ENCODE assay signal across 1 cellular context in genomic region chr16:66549284-66550131, GRCh38.
TF ChIP-seq lines count a peak whose summit lies in the region.

Gene TK2, minus strand, starts transcription at chr16:66550122. Its CDS starts 61 bp downstream, at chr16:66550061.

TF ChIP-seq in K562, 482 proteins besides CTCF, POLR2A, EP300 and RAD21 (continued from another document and continues in another):
- TF ChIP-seq UBTF (IDR thresholded peaks at IDR 0.05; ENCODE audit: borderline replicate concordance in 1 of 2, low read depth in 2 of 2, low read length in 2 of 2) (peak; percentile 76 to 91; a peak in 3 of 4 replicates), KLF1 (tag; IDR thresholded peaks at IDR 0.05) (no peak), HOXB6 (CRISPR knock-in tag; IDR thresholded peaks at IDR 0.05; ENCODE audit: borderline replicate concordance) (no peak), HNRNPUL1 (IDR thresholded peaks at IDR 0.05; ENCODE audit: low read length) (no peak), MED1 (CRISPR knock-in tag; IDR thresholded peaks at IDR 0.05; ENCODE audit: borderline replicate concordance) (no peak), ZBTB1 (CRISPR knock-in tag; IDR thresholded peaks at IDR 0.05; ENCODE audit: borderline replicate concordance, low read depth) (peak; percentile 53; the same call in 1 of the 2 replicates), E2F4 (CRISPR knock-in tag; IDR thresholded peaks at IDR 0.05; ENCODE audit: low read depth) (no peak), SPI1 (IDR thresholded peaks at IDR 0.05; ENCODE audit: borderline replicate concordance, low read depth, low read length) (no peak), ZNF212 (CRISPR knock-in tag; IDR thresholded peaks at IDR 0.05) (no peak), GATA2 (CRISPR knock-in tag; IDR thresholded peaks at IDR 0.05) (no peak), JUNB (CRISPR knock-in tag; conservative IDR thresholded peaks at IDR 0.05) (no peak), ZNF395 (CRISPR knock-in tag; IDR thresholded peaks at IDR 0.05) (peak; percentile 50; the same call in 1 of the 2 replicates), XRCC3 (IDR thresholded peaks at IDR 0.05) (no peak), HDAC1 (IDR thresholded peaks at IDR 0.05) (no peak), ZNF766 (CRISPR knock-in tag; conservative IDR thresholded peaks at IDR 0.05) (0 out of 2 replicates have a peak, but pooled peaks have one; percentile 59), ELF2 (CRISPR knock-in tag; IDR thresholded peaks at IDR 0.05) (no peak), SRSF9 (IDR thresholded peaks at IDR 0.05; ENCODE audit: borderline replicate concordance, low read depth, low read length) (no peak), KDM2B (CRISPR knock-in tag; IDR thresholded peaks at IDR 0.05) (peak; percentile 37; the same call in 1 of the 2 replicates), PCBP1 (IDR thresholded peaks at IDR 0.05; ENCODE audit: low read depth, low read length, poor library complexity, severe bottlenecking) (peak; percentile 66), RERE (CRISPR knock-in tag; IDR thresholded peaks at IDR 0.05; ENCODE audit: borderline replicate concordance) (peak; percentile 90; the same call in 1 of the 2 replicates), MAFG (tag; conservative IDR thresholded peaks at IDR 0.05) (no peak), ZNF134 (CRISPR knock-in tag; conservative IDR thresholded peaks at IDR 0.05) (no peak), COPS2 (conservative IDR thresholded peaks at IDR 0.05) (no peak), SAP30 (IDR thresholded peaks at IDR 0.05; ENCODE audit: borderline replicate concordance, insufficient read depth, low read depth, low read length, poor library complexity, severe bottlenecking) (no peak), ARID2 (IDR thresholded peaks at IDR 0.05) (no peak), SIRT6 (IDR thresholded peaks at IDR 0.05; ENCODE audit: low read depth, low read length) (no peak), MBD1 (CRISPR knock-in tag; IDR thresholded peaks at IDR 0.05) (no peak; the same call in 1 of the 2 replicates), MXI1 (IDR thresholded peaks at IDR 0.05; ENCODE audit: low read depth, low read length) (no peak), MLLT1 (IDR thresholded peaks at IDR 0.05) (no peak), ZFP91 (CRISPR knock-in tag; IDR thresholded peaks at IDR 0.05) (no peak), SUPT5H (IDR thresholded peaks at IDR 0.05) (peak; percentile 61; the same call in 1 of the 2 replicates), ELK1 (CRISPR knock-in tag; IDR thresholded peaks at IDR 0.05) (no peak), CBX2 (IDR thresholded peaks at IDR 0.05; ENCODE audit: insufficient read depth, low read length, poor library complexity, severe bottlenecking) (no peak), ZNF408 (CRISPR knock-in tag; IDR thresholded peaks at IDR 0.05; ENCODE audit: low read depth) (no peak), ZBTB2 (IDR thresholded peaks at IDR 0.05) (no peak), KDM4B (IDR thresholded peaks at IDR 0.05; ENCODE audit: borderline replicate concordance in 2 of 2, low read depth in 1 of 2) (no peak), NFIC (IDR thresholded peaks at IDR 0.05) (no peak), CREM (IDR thresholded peaks at IDR 0.05; ENCODE audit: low read depth) (no peak), DNMT1 (IDR thresholded peaks at IDR 0.05) (no peak), KDM5B (IDR thresholded peaks at IDR 0.05; ENCODE audit: insufficient replicate concordance, low read depth, low read length) (peak; percentile 81), ZNF124 (CRISPR knock-in tag; IDR thresholded peaks at IDR 0.05) (no peak), KLF13 (tag; IDR thresholded peaks at IDR 0.05; ENCODE audit: borderline replicate concordance, low read depth) (no peak), ZBTB33 (CRISPR knock-in tag; IDR thresholded peaks at IDR 0.05) (no peak), NCOA2 (IDR thresholded peaks at IDR 0.05; ENCODE audit: partially characterized antibody in 2 of 2) (no peak)
